Comparison of ENCODE assay signal across 10 cellular contexts in genomic region chr5:50415912-50416311, GRCh38. TPM values are rescaled to one million over a fixed set of nuclear protein-coding genes. Genes with fewer than 3 reads are reported as not detected.
DNase-seq lines count a peak whose midpoint lies in the region; ATAC-seq and TF ChIP-seq lines count a peak whose summit lies in the region.
"Had no signal": no experiment of that assay in that cellular context is flagged by ENCODE, and none has a peak within 500 bp of the region (broad histone marks: within the 10 kb centered on the region; RNA-seq: fewer than 3 reads in every experiment).

No MANE protein-coding gene starts in this region.

- ATAC-seq in GM18511 (IDR thresholded peaks at IDR 0.05; ENCODE audit: unreplicated experiment) (peak; percentile 93), GM19467 (IDR thresholded peaks at IDR 0.05; ENCODE audit: unreplicated experiment) (peak; percentile 89), HG03095 (IDR thresholded peaks at IDR 0.05; ENCODE audit: unreplicated experiment) (peak; percentile 86)
- peak; percentile 66 for ATAC-seq in activated CD8-positive, alpha-beta T cell treated with anti-CD3 and anti-CD28 coated beads for 36 hours

- no peak for TF ChIP-seq CTCF in activated CD8-positive, alpha-beta T cell treated with anti-CD3 and anti-CD28 coated beads for 36 hours (IDR thresholded peaks at IDR 0.05)
- TF ChIP-seq CTCF in hepatocyte (IDR thresholded peaks at IDR 0.05; ENCODE audit: poor library complexity) = no peak

- CTCF ChIA-PET in activated CD8-positive, alpha-beta T cell treated with anti-CD3 and anti-CD28 coated beads for 36 hours (lab: Charles Lee) = interaction anchor here (1.3 kb wide), 1 partner anchor 10 kb away, joined by 3 read pairs; no protein-coding TSS in a partner anchor

- 73% methylated on average over 4 of the region's 4 CpGs for WGBS in hepatocyte (ENCODE audit: low lambda C conversion rate, missing lambda C conversion rate)

- no peak overlapping the region for H3K4me3 Mint-ChIP-seq in activated CD8-positive, alpha-beta T cell treated with anti-CD3 and anti-CD28 coated beads for 36 hours

- H3K9me3 Mint-ChIP-seq in activated CD8-positive, alpha-beta T cell treated with anti-CD3 and anti-CD28 coated beads for 36 hours = peaks cover 4% of the 10 kb centered on the region

- H3K36me3 Mint-ChIP-seq in activated CD8-positive, alpha-beta T cell treated with anti-CD3 and anti-CD28 coated beads for 36 hours (ENCODE audit: low read depth) = peaks cover 22% of the 10 kb centered on the region

- no peak overlapping the region for H3K4me3 ChIP-seq in hepatocyte

- intact Hi-C loops in activated CD8-positive, alpha-beta T cell treated with anti-CD3 and anti-CD28 coated beads for 36 hours (cut with micrococcal nuclease) = no loop called here

- H3K9me2 ChIP-seq in hepatocyte (replicated peaks; ENCODE audit: insufficient read depth) = no peaks in the 10 kb centered on the region

- no peaks in the 10 kb centered on the region for H3K79me2 ChIP-seq in hepatocyte

- POLR2A ChIA-PET in activated CD8-positive, alpha-beta T cell treated with anti-CD3 and anti-CD28 coated beads for 36 hours (lab: Charles Lee) = no interaction called here

- DNase-seq in activated CD8-positive, alpha-beta T cell treated with anti-CD3 and anti-CD28 coated beads for 36 hours = no peak
- no peak for DNase-seq in NCI-H524 treated with DMSO at 0.1 percent for 48 hours (lab: John Stamatoyannopoulos, UW)
- DNase-seq in NOMO-1 (lab: John Stamatoyannopoulos, UW; ENCODE audit: unreplicated experiment in 2 of 2) = no peak
- DNase-seq in hepatocyte (ENCODE audit: low spot score) = no peak
- DNase-seq in stimulated activated CD4-positive, alpha-beta T cell treated with anti-CD3 and anti-CD28 coated beads, Interleukin-1b, Interleukin-23, amount 100 ng/mL, for 48 hours = no peak
- DNase-seq: SIG-M5 had no signal

- no peaks in the 10 kb centered on the region for H3K9me3 ChIP-seq in hepatocyte (ENCODE audit: low read depth)

- H3K27ac Mint-ChIP-seq in activated CD8-positive, alpha-beta T cell treated with anti-CD3 and anti-CD28 coated beads for 36 hours = peak overlapping the region; percentile 38

- H3K27me3 ChIP-seq in hepatocyte = no peaks in the 10 kb centered on the region

- H3K36me3 ChIP-seq in hepatocyte (replicated peaks; ENCODE audit: insufficient read depth, low read depth) = no peaks in the 10 kb centered on the region

- H3K4me1 ChIP-seq in hepatocyte (ENCODE audit: insufficient read depth) = no peaks in the 10 kb centered on the region

- no peak overlapping the region for H3K27ac ChIP-seq in hepatocyte
- H3K27ac ChIP-seq: KMS-11 had no signal

- H3K27me3 Mint-ChIP-seq in activated CD8-positive, alpha-beta T cell treated with anti-CD3 and anti-CD28 coated beads for 36 hours = no peaks in the 10 kb centered on the region

- H3K4me1 Mint-ChIP-seq in activated CD8-positive, alpha-beta T cell treated with anti-CD3 and anti-CD28 coated beads for 36 hours (ENCODE audit: low read depth) = peaks cover 69% of the 10 kb centered on the region

- H4K20me1 ChIP-seq in hepatocyte (ENCODE audit: insufficient read depth, poor library complexity, severe bottlenecking) = no peaks in the 10 kb centered on the region

- no peak overlapping the region for H3K4me2 ChIP-seq in hepatocyte
- H3K4me2 ChIP-seq: KMS-11 had no signal

- no peak overlapping the region for H2AFZ ChIP-seq in hepatocyte

RNA-seq across cellular contexts. Expression of gene EMB, which starts 25.2 kb away (rescaled TPM):
- total RNA-seq in activated CD8-positive, alpha-beta T cell treated with anti-CD3 and anti-CD28 coated beads for 36 hours = 10 to 100 TPM; 55.7 to 67.1 TPM
- total RNA-seq in hepatocyte = 9.8 and 11.0 TPM in 2 replicates
- 6.3 and 8.0 TPM in 2 replicates for polyA plus RNA-seq in hepatocyte
